ENCODE assay signal across 32 cellular contexts in genomic region chr12:10900530-10900929, GRCh38. TPM values are rescaled to one million over a fixed set of nuclear protein-coding genes. Genes with fewer than 3 reads are reported as not detected.
"Had no signal": no experiment of that assay in that cellular context is flagged by ENCODE, and none has a peak within 500 bp of the region (broad histone marks: within the 10 kb centered on the region; RNA-seq: fewer than 3 reads in every experiment).

No MANE protein-coding gene starts in this region.

- DNase-seq: dorsolateral prefrontal cortex; effector CD4-positive, alpha-beta T cell; foreskin fibroblast; heart left ventricle; left cardiac atrium; left lung; mesendoderm; midbrain; naive thymus-derived CD4-positive, alpha-beta T cell; nucleus accumbens; psoas muscle; right cardiac atrium; sigmoid colon; stimulated activated CD4-positive, alpha-beta T cell treated with anti-CD3 and anti-CD28 coated beads, Interleukin-4, amount 100 ng/mL, for 4 hours; stimulated activated naive CD8-positive, alpha-beta T cell treated with anti-CD3 and anti-CD28 coated beads, Interleukin-15, Interleukin-2, amounts not matched to agents 100 U/mL and 50 U/mL, for 24 hours; substantia nigra; testis; tibial artery; upper lobe of left lung; uterus had no signal

- H3K27ac ChIP-seq: dorsolateral prefrontal cortex, gastroesophageal sphincter, heart left ventricle, hepatocyte, left lung, psoas muscle, sigmoid colon, testis, tibial artery, upper lobe of left lung, uterus had no signal

- H3K36me3 ChIP-seq: left lung, sigmoid colon, uterus had no signal

- H3K27me3 Mint-ChIP-seq: naive thymus-derived CD4-positive, alpha-beta T cell; stimulated activated memory B cell treated with anti-CD40 and anti-IgM and Interleukin-4, amounts not matched to agents 10 μg/mL and 1 μg/mL and 100 μg/mL, for 72 hours had no signal

- H2AFZ ChIP-seq: hepatocyte had no signal

- H3K9me3 ChIP-seq: testis had no signal

- H3K27ac Mint-ChIP-seq: nephron; stimulated activated memory B cell treated with anti-CD40 and anti-IgM and Interleukin-4, amounts not matched to agents 10 μg/mL and 1 μg/mL and 100 μg/mL, for 72 hours had no signal

- H3K4me3 Mint-ChIP-seq: naive thymus-derived CD4-positive, alpha-beta T cell; nephron; stimulated activated memory B cell treated with anti-CD40 and anti-IgM and Interleukin-4, amounts not matched to agents 10 μg/mL and 1 μg/mL and 100 μg/mL, for 72 hours had no signal

- H3K4me3 ChIP-seq: dorsolateral prefrontal cortex, gastroesophageal sphincter, heart left ventricle, hepatocyte, left lung, psoas muscle, sigmoid colon, testis, tibial artery, upper lobe of left lung, uterus had no signal

- H3K4me1 Mint-ChIP-seq: nephron; stimulated activated memory B cell treated with anti-CD40 and anti-IgM and Interleukin-4, amounts not matched to agents 10 μg/mL and 1 μg/mL and 100 μg/mL, for 72 hours had no signal

- H3K4me1 ChIP-seq: gastroesophageal sphincter, heart left ventricle, left lung, psoas muscle, sigmoid colon, testis, tibial artery, upper lobe of left lung, uterus had no signal

- H3K4me2 ChIP-seq: hepatocyte had no signal

- H3K27me3 ChIP-seq: dorsolateral prefrontal cortex, gastroesophageal sphincter, heart left ventricle, hepatocyte, left lung, sigmoid colon, testis, tibial artery, upper lobe of left lung, uterus had no signal

RNA-seq across cellular contexts. Expression of gene TAS2R13, which starts 8.8 kb away (rescaled TPM):
- polyA plus RNA-seq: hepatocyte; naive thymus-derived CD4-positive, alpha-beta T cell had no signal

RNA-seq across cellular contexts. Expression of gene PRH2, which starts 28.5 kb away (rescaled TPM):
- total RNA-seq: epithelial cell of proximal tubule, heart left ventricle, hepatocyte, kidney epithelial cell, left cardiac atrium, left lung, lower leg skin, lung microvascular endothelial cell, mucosa of gallbladder, osteocyte, psoas muscle, renal cortical epithelial cell, skeletal muscle tissue, uterus had no signal
- polyA plus RNA-seq: heart left ventricle; hepatocyte; naive thymus-derived CD4-positive, alpha-beta T cell; psoas muscle; right cardiac atrium; sigmoid colon had no signal
